ENCODE assay signal across 25 cellular contexts in genomic region chr22:42702675-42703074, GRCh38. TPM values are rescaled to one million over a fixed set of nuclear protein-coding genes. Genes with fewer than 3 reads are reported as not detected.
DNase-seq lines count a peak whose midpoint lies in the region; ATAC-seq, FAIRE-seq and TF ChIP-seq lines count a peak whose summit lies in the region.
"Had no signal": no experiment of that assay in that cellular context is flagged by ENCODE, and none has a peak within 500 bp of the region (broad histone marks: within the 10 kb centered on the region; RNA-seq: fewer than 3 reads in every experiment).

No MANE protein-coding gene starts in this region.

- no peak for TF ChIP-seq RAD21 in IMR-90 (IDR thresholded peaks at IDR 0.05; ENCODE audit: low read length)

- no peak for DNase-seq in left ventricle myocardium inferior
- no peak for DNase-seq in Right ventricle myocardium inferior (ENCODE audit: missing footprints)
- DNase-seq in IMR-90 = no peak
- no peak for DNase-seq in endodermal cell
- DNase-seq in neuronal stem cell (ENCODE audit: low spot score) = no peak
- no peak for DNase-seq in RCC 7860 (ENCODE audit: low spot score)
- no peak for DNase-seq in Calu3
- DNase-seq: GM23248, Karpas-422, NCI-H1092 treated with DMSO at 0.1 percent for 48 hours, NCI-H1436, NCI-H187 treated with DMSO at 0.1 percent for 48 hours, NCI-H2171 treated with DMSO at 0.1 percent for 48 hours, NCI-H524 treated with DMSO at 0.1 percent for 48 hours, NCI-H774, PC-9, RPMI8226, SIG-M5, SW 1271 had no signal

- H3K23ac ChIP-seq in IMR-90 (ENCODE audit: low read depth, low read length) (no peak overlapping the region), neuronal stem cell (ENCODE audit: low read depth, low read length, poor library complexity) (no peak overlapping the region)

- dilution Hi-C loops in IMR-90 (cut with HindIII; ENCODE audit: low sequenced_read_pairs, unreplicated experiment) = no loop called here

- H3K9ac ChIP-seq in IMR-90 (ENCODE audit: low read depth, low read length) (no peak overlapping the region), endodermal cell (ENCODE audit: extremely low read depth, low read length, poor library complexity, severe bottlenecking) (no peak overlapping the region), neuronal stem cell (ENCODE audit: low read depth, low read length, poor library complexity) (no peak overlapping the region)
- H3K9ac ChIP-seq: GM23248 had no signal

- no peak overlapping the region for H4K5ac ChIP-seq in IMR-90 (ENCODE audit: low read depth, low read length)

- intact Hi-C loops in left ventricle myocardium inferior (cut with micrococcal nuclease) = no loop called here
- intact Hi-C loops in Right ventricle myocardium inferior (cut with DNase I) = no loop called here
- intact Hi-C loops in IMR-90 (cut with micrococcal nuclease) = no loop called here
- intact Hi-C loops in Calu3 (cut with micrococcal nuclease; ENCODE audit: unreplicated experiment) = no loop called here

- H3K4me3 Mint-ChIP-seq in endodermal cell (no peak overlapping the region), Calu3 (ENCODE audit: low read depth, unreplicated experiment) (no peak overlapping the region)

- ATAC-seq in Right ventricle myocardium inferior (no peak), IMR-90 (ENCODE audit: low read depth) (no peak), GM21360 (IDR thresholded peaks at IDR 0.05; ENCODE audit: unreplicated experiment) (no peak)
- ATAC-seq: HCT116 had no signal

- H3K27me3 ChIP-seq in left ventricle myocardium inferior (ENCODE audit: low read depth) (no peaks in the 10 kb centered on the region), IMR-90 (ENCODE audit: control insufficient read depth, insufficient read depth, low read length) (no peaks in the 10 kb centered on the region), endodermal cell (ENCODE audit: control insufficient read depth, insufficient read depth, low read length, poor library complexity, severe bottlenecking) (no peaks in the 10 kb centered on the region), neuronal stem cell (ENCODE audit: control insufficient read depth in 3 of 3, insufficient read depth in 3 of 3, low read depth in 1 of 3, low read length in 3 of 3) (peaks cover 0 to 15% (median 0%) of the 10 kb centered on the region in 3 experiments)

- POLR2A ChIA-PET in IMR-90 (lab: Charles Lee; ENCODE audit: unreplicated experiment) = no interaction called here

- in situ Hi-C loops in IMR-90 (cut with MboI; ENCODE audit: low sequenced_read_pairs) = no loop called here

- H3K36me3 ChIP-seq in left ventricle myocardium inferior = peaks cover 9% of the 10 kb centered on the region
- H3K36me3 ChIP-seq in IMR-90 (ENCODE audit: control insufficient read depth, insufficient read depth, low read length) = no peaks in the 10 kb centered on the region
- H3K36me3 ChIP-seq in endodermal cell (ENCODE audit: control insufficient read depth, insufficient read depth, low read length) = no peaks in the 10 kb centered on the region
- no peaks in the 10 kb centered on the region for H3K36me3 ChIP-seq in neuronal stem cell (replicated peaks in 1 of 2; ENCODE audit: control insufficient read depth in 2 of 2, insufficient read depth in 2 of 2, low read length in 2 of 2)

- H3K4me3 ChIP-seq in left ventricle myocardium inferior = no peak overlapping the region
- no peak overlapping the region for H3K4me3 ChIP-seq in IMR-90 (ENCODE audit: insufficient read depth, low read depth, low read length)
- no peak overlapping the region for H3K4me3 ChIP-seq in endodermal cell (ENCODE audit: low read length)
- no peak overlapping the region for H3K4me3 ChIP-seq in neuronal stem cell (ENCODE audit: low read length in 2 of 2)
- H3K4me3 ChIP-seq: GM23248, PC-9, SK-N-MC had no signal

- 80% methylated on average over 3 of the region's 13 CpGs; no CpG with 5 or more reads in 1 of the 2 experiments for WGBS in IMR-90 (ENCODE audit: extremely low coverage in 2 of 2, insufficient read length in 1 of 2), 2 experiments
- 93 to 95% methylated on average over 5 to 12 of the region's 13 CpGs for WGBS in endodermal cell (ENCODE audit: insufficient coverage in 1 of 2, insufficient read length in 1 of 2), 2 experiments
- no CpG with 5 or more reads among the region's 13 CpGs for WGBS in neuronal stem cell (ENCODE audit: extremely low coverage in 2 of 2, insufficient read length in 2 of 2, insufficient replicate concordance in 1 of 2), 2 donors

- TF ChIP-seq CTCF in left ventricle myocardium inferior (IDR thresholded peaks at IDR 0.05; ENCODE audit: borderline replicate concordance) (no peak), IMR-90 (conservative IDR thresholded peaks at IDR 0.05; ENCODE audit: low read depth, low read length) (no peak), endodermal cell (conservative IDR thresholded peaks at IDR 0.05) (peak; percentile 14), Calu3 (IDR thresholded peaks at IDR 0.05; ENCODE audit: unreplicated experiment) (no peak)

- TF ChIP-seq POLR2A in IMR-90 (IDR thresholded peaks at IDR 0.05; ENCODE audit: low read depth, low read length) = no peak

- no peak overlapping the region for H2BK12ac ChIP-seq in neuronal stem cell (ENCODE audit: low read length)

- H4K8ac ChIP-seq in IMR-90 (ENCODE audit: low read depth in 2 of 2, low read length in 2 of 2) = no peak overlapping the region
- H4K8ac ChIP-seq in neuronal stem cell (ENCODE audit: low read depth, low read length) = no peak overlapping the region

- no peaks in the 10 kb centered on the region for H3K27me3 Mint-ChIP-seq in endodermal cell (ENCODE audit: insufficient read depth)
- no peaks in the 10 kb centered on the region for H3K27me3 Mint-ChIP-seq in Calu3 (ENCODE audit: unreplicated experiment)

- FAIRE-seq in RCC 7860 (lab: Jason Lieb, UNC) = no peak
- FAIRE-seq: D721Med, GM19239 had no signal

- peak overlapping the region; percentile 28; the same call in 1 of the 2 replicates for H2AK5ac ChIP-seq in IMR-90 (ENCODE audit: low read depth, low read length)
- H2AK5ac ChIP-seq in neuronal stem cell (ENCODE audit: low read depth, low read length) = no peak overlapping the region

- H2AK9ac ChIP-seq in IMR-90 (replicated peaks; ENCODE audit: low read depth, low read length, poor library complexity) = peak overlapping the region; percentile 55

- H2BK15ac ChIP-seq in IMR-90 (ENCODE audit: low read depth, low read length) (no peak overlapping the region), neuronal stem cell (ENCODE audit: low read length) (no peak overlapping the region)

- no peak overlapping the region for H3K56ac ChIP-seq in IMR-90 (ENCODE audit: extremely low read depth, insufficient read depth, low read length)

- no peaks in the 10 kb centered on the region for H3K9me3 Mint-ChIP-seq in endodermal cell
- no peaks in the 10 kb centered on the region for H3K9me3 Mint-ChIP-seq in Calu3 (ENCODE audit: low read depth, unreplicated experiment)

- no peak overlapping the region for H3K4me2 ChIP-seq in IMR-90 (ENCODE audit: low read depth, low read length)
- no peak overlapping the region for H3K4me2 ChIP-seq in neuronal stem cell (ENCODE audit: insufficient read depth, low read length, poor library complexity, severe bottlenecking)
- H3K4me2 ChIP-seq: PC-9 had no signal

- CTCF ChIA-PET in IMR-90 (lab: Yijun Ruan, JAX) = interaction anchor here (0.6 kb wide), 1 partner anchor 26 kb away, joined by 3 read pairs; no protein-coding TSS in a partner anchor
- CTCF ChIA-PET in Calu3 (lab: Charles Lee) = no interaction called here

- H4K91ac ChIP-seq in IMR-90 (ENCODE audit: insufficient read depth, low read depth, low read length) (no peak overlapping the region), neuronal stem cell (ENCODE audit: low read depth, low read length, poor library complexity) (no peak overlapping the region)

- H2BK5ac ChIP-seq in IMR-90 (ENCODE audit: low read depth, low read length, poor library complexity, severe bottlenecking) (no peak overlapping the region), neuronal stem cell (ENCODE audit: low read length) (no peak overlapping the region)

- H3K4me1 Mint-ChIP-seq in endodermal cell (peaks cover 5% of the 10 kb centered on the region), Calu3 (ENCODE audit: low read depth, unreplicated experiment) (peaks cover 17% of the 10 kb centered on the region)

- H3K14ac ChIP-seq in IMR-90 (replicated peaks; ENCODE audit: low read depth, low read length) (no peak overlapping the region), neuronal stem cell (ENCODE audit: low read length) (no peak overlapping the region)

- H3K4me1 ChIP-seq in left ventricle myocardium inferior (peaks cover 92% of the 10 kb centered on the region), IMR-90 (ENCODE audit: control insufficient read depth, insufficient read depth, low read length) (peaks cover 8% of the 10 kb centered on the region), endodermal cell (ENCODE audit: control insufficient read depth, insufficient read depth, low read length) (peaks cover 2% of the 10 kb centered on the region), neuronal stem cell (ENCODE audit: control insufficient read depth in 2 of 2, insufficient read depth in 1 of 2, low read depth in 1 of 2, low read length in 2 of 2) (peaks cover 5 to 7% of the 10 kb centered on the region in 2 donors)

- H2BK20ac ChIP-seq in IMR-90 (ENCODE audit: low read depth, low read length) = no peak overlapping the region

- H3K79me1 ChIP-seq in IMR-90 (ENCODE audit: low read depth in 1 of 2, low read length in 2 of 2) (peaks cover 20 to 52% of the 10 kb centered on the region in 2 experiments), neuronal stem cell (ENCODE audit: low read depth, low read length) (no peaks in the 10 kb centered on the region)

- peaks cover 15% of the 10 kb centered on the region for H4K20me1 ChIP-seq in IMR-90 (ENCODE audit: insufficient read depth, low read length)

- BruUV-seq in IMR-90 (replicated peaks; lab: Mats Ljungman, UMichigan) (no TSS peak), Calu3 (replicated peaks; lab: Mats Ljungman, UMichigan) (no TSS peak)

- H2AFZ ChIP-seq in IMR-90 (replicated peaks; ENCODE audit: low read length, poor library complexity) (no peak overlapping the region), neuronal stem cell (ENCODE audit: low read length) (no peak overlapping the region)
- H2AFZ ChIP-seq: GM23248, PC-9 had no signal

- H3K27ac ChIP-seq in left ventricle myocardium inferior (replicated peaks) = peak overlapping the region; percentile 96
- H3K27ac ChIP-seq in IMR-90 (ENCODE audit: insufficient read depth, low read length) = no peak overlapping the region
- no peak overlapping the region for H3K27ac ChIP-seq in endodermal cell (ENCODE audit: low read depth, low read length)
- H3K27ac ChIP-seq in neuronal stem cell (replicated peaks; ENCODE audit: low read length) = no peak overlapping the region
- H3K27ac ChIP-seq: GM23248, HL-60, PC-9, SK-N-MC had no signal

- no peaks in the 10 kb centered on the region for H3K9me3 ChIP-seq in left ventricle myocardium inferior (replicated peaks)
- no peaks in the 10 kb centered on the region for H3K9me3 ChIP-seq in IMR-90 (ENCODE audit: control insufficient read depth, insufficient read depth, low read length)
- H3K9me3 ChIP-seq in endodermal cell (ENCODE audit: control insufficient read depth, low read length) = no peaks in the 10 kb centered on the region
- no peaks in the 10 kb centered on the region for H3K9me3 ChIP-seq in neuronal stem cell (replicated peaks in 1 of 2; ENCODE audit: control insufficient read depth in 2 of 2, insufficient read depth in 1 of 2, low read depth in 1 of 2, low read length in 2 of 2)

- no peak overlapping the region; the same call in 1 of the 2 replicates for H3K4ac ChIP-seq in IMR-90 (ENCODE audit: low read depth, low read length)
- no peak overlapping the region for H3K4ac ChIP-seq in neuronal stem cell (ENCODE audit: low read length)

- H3K18ac ChIP-seq in IMR-90 (ENCODE audit: low read depth, low read length) (no peak overlapping the region), neuronal stem cell (ENCODE audit: low read length) (peak overlapping the region; percentile 38)

- H3K27ac Mint-ChIP-seq in endodermal cell (no peak overlapping the region), Calu3 (ENCODE audit: unreplicated experiment) (no peak overlapping the region)

- H3K9me1 ChIP-seq in IMR-90 (ENCODE audit: insufficient read depth, low read length) = peaks cover 14% of the 10 kb centered on the region

- no peak overlapping the region for H2BK120ac ChIP-seq in IMR-90 (ENCODE audit: low read depth, low read length)
- no peak overlapping the region for H2BK120ac ChIP-seq in neuronal stem cell (ENCODE audit: low read depth, low read length)

- no peaks in the 10 kb centered on the region for H3K36me3 Mint-ChIP-seq in endodermal cell (ENCODE audit: low read depth)
- H3K36me3 Mint-ChIP-seq in Calu3 (ENCODE audit: insufficient read depth, unreplicated experiment) = no peaks in the 10 kb centered on the region

RNA-seq across cellular contexts. Expression of gene A4GALT, which starts 18.0 kb away (rescaled TPM):
- total RNA-seq in left ventricle myocardium inferior (94.9 TPM), Right ventricle myocardium inferior (81.2 TPM), IMR-90 (2012; rRNA removed) (1.6 and 1.9 TPM in 2 replicates), endodermal cell (1 to 10 TPM; 5.3 to 7.7 TPM), Calu3 (2022) (8.6 and 10.5 TPM in 2 replicates)
- 6.1 and 6.3 TPM in 2 replicates for polyA plus RNA-seq in IMR-90 (2012; rRNA removed)
- 3.4 and 8.7 TPM in 2 replicates for polyA plus RNA-seq in IMR-90 (2012; cell fraction: cytosol; rRNA removed)
- polyA plus RNA-seq in IMR-90 (2012; cell fraction: nucleus; rRNA removed; ENCODE audit: low replicate concordance) = 3.6 and 6.1 TPM in 2 replicates
- 2.0 TPM for polyA plus RNA-seq in endodermal cell (2013, experiment 1 of 2)
- 1.7 TPM for polyA plus RNA-seq in endodermal cell (2013, experiment 2 of 2)
- polyA plus RNA-seq in neuronal stem cell (2013, experiment 1 of 2) = 5.5 TPM
- 5.6 TPM for polyA plus RNA-seq in neuronal stem cell (2013, experiment 2 of 2)

RNA-seq across cellular contexts. Expression of gene CYB5R3, which starts 53.5 kb away (rescaled TPM):
- 298 TPM for total RNA-seq in left ventricle myocardium inferior
- total RNA-seq in Right ventricle myocardium inferior = 268 TPM
- 37.5 and 44.1 TPM in 2 replicates for total RNA-seq in IMR-90 (2012; rRNA removed)
- polyA plus RNA-seq in IMR-90 (2012; rRNA removed) = 362 and 405 TPM in 2 replicates
- polyA plus RNA-seq in IMR-90 (2012; cell fraction: cytosol; rRNA removed) = 217 and 450 TPM in 2 replicates
- polyA plus RNA-seq in IMR-90 (2012; cell fraction: nucleus; rRNA removed; ENCODE audit: low replicate concordance) = 98.1 and 215 TPM in 2 replicates
- 10 to 100 TPM; 89.5 to 92.4 TPM for total RNA-seq in endodermal cell
- polyA plus RNA-seq in endodermal cell (2013, experiment 1 of 2) = 120 TPM
- polyA plus RNA-seq in endodermal cell (2013, experiment 2 of 2) = 109 TPM
- 108 TPM for polyA plus RNA-seq in neuronal stem cell (2013, experiment 1 of 2)
- 107 TPM for polyA plus RNA-seq in neuronal stem cell (2013, experiment 2 of 2)
- 101 and 102 TPM in 2 replicates for total RNA-seq in Calu3 (2022)
